ENCODE assay signal across 8 cellular contexts in the genomic region with DNA sequence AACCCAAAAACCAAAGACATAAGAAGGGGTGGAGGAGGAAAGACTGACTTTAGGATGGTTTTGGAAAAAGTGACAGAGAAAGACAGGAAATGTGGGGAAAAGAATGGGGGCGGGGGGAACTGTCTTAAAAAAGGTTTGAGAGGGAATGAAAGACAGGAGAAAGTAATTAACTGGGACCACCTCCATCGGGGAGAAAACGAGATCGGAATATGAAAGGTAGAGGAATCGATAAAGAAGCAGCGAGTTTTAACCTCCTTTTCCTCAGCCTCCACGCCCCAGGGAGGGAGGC. TPM values are rescaled to one million over a fixed set of nuclear protein-coding genes. Genes with fewer than 3 reads are reported as not detected.
DNase-seq lines count a peak whose midpoint lies in the region; ATAC-seq and TF ChIP-seq lines count a peak whose summit lies in the region.

No MANE protein-coding gene starts in this region.

- intact Hi-C loops in left ventricle myocardium inferior (cut with micrococcal nuclease) (no loop called here), left cardiac atrium (cut with DNase I) (no loop called here), right lobe of liver (cut with DNase I) (no loop called here)

- H3K36me3 ChIP-seq in left ventricle myocardium inferior (no peaks in the 10 kb centered on the region), right lobe of liver (no peaks in the 10 kb centered on the region), upper lobe of left lung (no peaks in the 10 kb centered on the region)

- DNase-seq in left ventricle myocardium inferior (no peak), left cardiac atrium (no peak), right lobe of liver (no peak), upper lobe of left lung (no peak), NCI-H345 treated with DMSO at 0.1 percent for 48 hours (lab: John Stamatoyannopoulos, UW; ENCODE audit: unreplicated experiment) (no peak), COLO668 (lab: John Stamatoyannopoulos, UW; ENCODE audit: unreplicated experiment) (no peak), medulla oblongata (ENCODE audit: extremely low spot score) (no peak)

- H3K4me1 ChIP-seq in left ventricle myocardium inferior (peaks cover 66% of the 10 kb centered on the region), right lobe of liver (peaks cover 0 to 7% (median 2%) of the 10 kb centered on the region in 4 donors), upper lobe of left lung (peaks cover 8 to 16% (median 13%) of the 10 kb centered on the region in 4 donors)

- TF ChIP-seq POLR2A in right lobe of liver (IDR thresholded peaks at IDR 0.05) (no peak), upper lobe of left lung (IDR thresholded peaks at IDR 0.05) (no peak)

- peak overlapping the region; percentile 92 for H3K27ac ChIP-seq in left ventricle myocardium inferior (replicated peaks)
- H3K27ac ChIP-seq in adipose tissue (ENCODE audit: low read depth, low read length) = peak overlapping the region; percentile 70
- H3K27ac ChIP-seq in right lobe of liver = peak overlapping the region; percentile 78 to 89 (median 80)
- peak overlapping the region; percentile 86 to 98 (median 94) for H3K27ac ChIP-seq in upper lobe of left lung

- no peak for ATAC-seq in left cardiac atrium
- ATAC-seq in right lobe of liver = no peak
- peak in 1 of 2 donors; percentile 25 for ATAC-seq in upper lobe of left lung (ENCODE audit: low FRiP score in 2 of 2)

- WGBS in adipose tissue, 3 donors = 0% methylated on average over 7 of the region's 7 CpGs
- 0% methylated on average over 7 of the region's 7 CpGs for WGBS in right lobe of liver (ENCODE audit: insufficient coverage, low coverage, low lambda C conversion rate, missing lambda C conversion rate)
- WGBS in upper lobe of left lung, 2 donors = 0 to 1% methylated on average over 7 of the region's 7 CpGs

- H3K9me3 ChIP-seq in left ventricle myocardium inferior (replicated peaks) (no peaks in the 10 kb centered on the region), right lobe of liver (no peaks in the 10 kb centered on the region), upper lobe of left lung (no peaks in the 10 kb centered on the region)

- H3K27me3 ChIP-seq in left ventricle myocardium inferior (ENCODE audit: low read depth) = no peaks in the 10 kb centered on the region
- no peaks in the 10 kb centered on the region for H3K27me3 ChIP-seq in right lobe of liver
- H3K27me3 ChIP-seq in upper lobe of left lung = no peaks in the 10 kb centered on the region

- H3K4me3 ChIP-seq in left ventricle myocardium inferior (peak overlapping the region; percentile 82), right lobe of liver (peak overlapping the region; percentile 91 to 93 (median 93)), upper lobe of left lung (peak overlapping the region; percentile 60 to 83 (median 70))

- TF ChIP-seq CTCF in left ventricle myocardium inferior (IDR thresholded peaks at IDR 0.05; ENCODE audit: borderline replicate concordance) (no peak), right lobe of liver (IDR thresholded peaks at IDR 0.05) (no peak), upper lobe of left lung (IDR thresholded peaks at IDR 0.05) (no peak)

- no peak for TF ChIP-seq EP300 in upper lobe of left lung (IDR thresholded peaks at IDR 0.05)

RNA-seq across cellular contexts. Expression of a gene that starts 0.5 kb away (rescaled TPM):
- total RNA-seq in left ventricle myocardium inferior (16.7 TPM), left cardiac atrium (10 to 100 TPM; 15.6 to 22.0 TPM), right lobe of liver (1 to 10 TPM; 1.7 to 8.7 (median 3.9) TPM), upper lobe of left lung (10 to 100 TPM in 5 of 6 donors, 1 to 10 TPM in 1; 6.3 to 32.5 (median 25.0) TPM)
- 10 to 100 TPM in 2 of 3 donors, 1 to 10 TPM in 1; 6.8 to 15.6 (median 14.5) TPM for polyA plus RNA-seq in adipose tissue
